In the genomic region with DNA sequence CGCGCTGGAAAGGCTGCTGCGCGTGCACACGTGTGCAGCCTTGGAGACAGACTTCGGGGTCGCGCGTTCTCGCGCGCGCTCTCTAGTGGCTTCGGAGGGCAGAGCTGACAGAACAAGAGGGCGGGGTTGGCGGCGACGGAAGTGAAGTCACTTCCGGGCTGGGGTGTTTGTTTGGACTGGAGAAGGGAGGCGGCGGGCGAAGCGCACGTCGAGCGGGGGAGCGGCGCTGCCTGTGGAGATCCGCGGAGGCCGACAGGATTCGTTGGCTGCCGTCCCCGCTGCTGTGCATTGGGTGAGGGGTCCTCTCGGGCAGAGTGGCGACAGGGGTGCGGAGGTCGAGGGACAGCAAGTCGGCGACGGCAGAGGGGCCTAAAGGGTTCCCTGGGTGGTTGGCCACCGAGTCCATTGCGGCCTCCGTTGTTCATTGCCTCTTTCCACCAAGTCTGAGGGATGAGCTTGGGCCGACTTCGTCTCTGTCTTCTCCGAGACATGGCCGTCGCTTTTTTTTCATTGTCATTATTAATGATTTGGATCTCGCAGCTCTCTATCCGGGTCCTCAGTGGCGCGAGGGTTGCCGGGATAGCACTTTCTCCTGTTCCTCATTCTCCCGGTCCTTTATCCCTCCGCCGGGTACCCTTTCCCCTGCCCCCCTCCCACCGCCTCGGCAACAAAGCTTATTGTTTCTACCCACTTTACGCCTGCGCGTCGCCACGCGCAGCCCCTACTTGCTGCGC, we compare ENCODE assay signal across 1 cellular context.
TF ChIP-seq lines count a peak whose summit lies in the region.

A gene with protein sequence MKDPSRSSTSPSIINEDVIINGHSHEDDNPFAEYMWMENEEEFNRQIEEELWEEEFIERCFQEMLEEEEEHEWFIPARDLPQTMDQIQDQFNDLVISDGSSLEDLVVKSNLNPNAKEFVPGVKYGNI (plus strand): TSS at position 166 of the 734 bp plus-strand sequence. CDS start 21,931 bp downstream, outside the sequence.

TF ChIP-seq in HepG2, 621 proteins besides CTCF, POLR2A, EP300 and RAD21 (continued from another document and continues in another):
- TF ChIP-seq, protein P1, sequence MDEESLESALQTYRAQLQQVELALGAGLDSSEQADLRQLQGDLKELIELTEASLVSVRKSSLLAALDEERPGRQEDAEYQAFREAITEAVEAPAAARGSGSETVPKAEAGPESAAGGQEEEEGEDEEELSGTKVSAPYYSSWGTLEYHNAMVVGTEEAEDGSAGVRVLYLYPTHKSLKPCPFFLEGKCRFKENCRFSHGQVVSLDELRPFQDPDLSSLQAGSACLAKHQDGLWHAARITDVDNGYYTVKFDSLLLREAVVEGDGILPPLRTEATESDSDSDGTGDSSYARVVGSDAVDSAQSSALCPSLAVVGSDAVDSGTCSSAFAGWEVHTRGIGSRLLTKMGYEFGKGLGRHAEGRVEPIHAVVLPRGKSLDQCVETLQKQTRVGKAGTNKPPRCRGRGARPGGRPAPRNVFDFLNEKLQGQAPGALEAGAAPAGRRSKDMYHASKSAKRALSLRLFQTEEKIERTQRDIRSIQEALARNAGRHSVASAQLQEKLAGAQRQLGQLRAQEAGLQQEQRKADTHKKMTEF (CRISPR knock-in tag; IDR thresholded peaks at IDR 0.05) = no peak; the same call in 1 of the 2 replicates
- TF ChIP-seq ZNF253 (CRISPR knock-in tag; IDR thresholded peaks at IDR 0.05; ENCODE audit: borderline replicate concordance) (no peak), ETV6 (CRISPR knock-in tag; conservative IDR thresholded peaks at IDR 0.05) (peak; percentile 78; the same call in 1 of the 2 replicates), ZNF549 (CRISPR knock-in tag; IDR thresholded peaks at IDR 0.05) (no peak), FOXK1 (CRISPR knock-in tag; IDR thresholded peaks at IDR 0.05; ENCODE audit: borderline replicate concordance, low read depth) (peak; percentile 71; the same call in 1 of the 2 replicates), NONO (IDR thresholded peaks at IDR 0.05) (no peak), NONO (CRISPR knock-in tag; conservative IDR thresholded peaks at IDR 0.05) (peak; percentile 90), HNRNPK (IDR thresholded peaks at IDR 0.05; ENCODE audit: low read depth, low read length, poor library complexity, severe bottlenecking) (peak; percentile 40), ZNF558 (CRISPR knock-in tag; IDR thresholded peaks at IDR 0.05; ENCODE audit: borderline replicate concordance) (peak; percentile 76; the same call in 1 of the 2 replicates), HOXD1 (CRISPR knock-in tag; IDR thresholded peaks at IDR 0.05) (0 out of 2 replicates have a peak, but pooled peaks have one; percentile 35), GABPB1 (CRISPR knock-in tag; IDR thresholded peaks at IDR 0.05) (peak; percentile 97), ZNF367 (CRISPR knock-in tag; IDR thresholded peaks at IDR 0.05; ENCODE audit: borderline replicate concordance) (no peak), ZNF782 (CRISPR knock-in tag; IDR thresholded peaks at IDR 0.05; ENCODE audit: borderline replicate concordance) (peak; percentile 63; the same call in 1 of the 2 replicates), ZNF724P (CRISPR knock-in tag; IDR thresholded peaks at IDR 0.05; ENCODE audit: borderline replicate concordance) (peak; percentile 68; the same call in 1 of the 2 replicates), PAWR (CRISPR knock-in tag; IDR thresholded peaks at IDR 0.05; ENCODE audit: borderline replicate concordance) (0 out of 2 replicates have a peak, but pooled peaks have one; percentile 42), KAT7 (CRISPR knock-in tag; IDR thresholded peaks at IDR 0.05; ENCODE audit: borderline replicate concordance) (peak; percentile 58; the same call in 1 of the 2 replicates), FLYWCH1 (CRISPR knock-in tag; IDR thresholded peaks at IDR 0.05) (no peak), PAX8 (CRISPR knock-in tag; IDR thresholded peaks at IDR 0.05; ENCODE audit: borderline replicate concordance) (no peak; the same call in 1 of the 2 replicates), POLR2AphosphoS2 (IDR thresholded peaks at IDR 0.05; ENCODE audit: low read depth, low read length) (peak; percentile 82), NFYC (CRISPR knock-in tag; IDR thresholded peaks at IDR 0.05) (no peak), GTF3A (CRISPR knock-in tag; conservative IDR thresholded peaks at IDR 0.05) (peak; percentile 74; the same call in 1 of the 2 replicates), ONECUT2 (CRISPR knock-in tag; IDR thresholded peaks at IDR 0.05) (no peak), ZFP82 (CRISPR knock-in tag; IDR thresholded peaks at IDR 0.05; ENCODE audit: borderline replicate concordance) (peak; percentile 36; the same call in 1 of the 2 replicates), SETDB1 (CRISPR knock-in tag; IDR thresholded peaks at IDR 0.05; ENCODE audit: borderline replicate concordance) (no peak), PHB2 (IDR thresholded peaks at IDR 0.05; ENCODE audit: partially characterized antibody) (no peak), HNRNPUL1 (IDR thresholded peaks at IDR 0.05; ENCODE audit: low read depth, low read length) (no peak), PAF1 (CRISPR knock-in tag; IDR thresholded peaks at IDR 0.05) (no peak), ZNF562 (CRISPR knock-in tag; IDR thresholded peaks at IDR 0.05; ENCODE audit: borderline replicate concordance) (no peak)
- TF ChIP-seq, protein P2, sequence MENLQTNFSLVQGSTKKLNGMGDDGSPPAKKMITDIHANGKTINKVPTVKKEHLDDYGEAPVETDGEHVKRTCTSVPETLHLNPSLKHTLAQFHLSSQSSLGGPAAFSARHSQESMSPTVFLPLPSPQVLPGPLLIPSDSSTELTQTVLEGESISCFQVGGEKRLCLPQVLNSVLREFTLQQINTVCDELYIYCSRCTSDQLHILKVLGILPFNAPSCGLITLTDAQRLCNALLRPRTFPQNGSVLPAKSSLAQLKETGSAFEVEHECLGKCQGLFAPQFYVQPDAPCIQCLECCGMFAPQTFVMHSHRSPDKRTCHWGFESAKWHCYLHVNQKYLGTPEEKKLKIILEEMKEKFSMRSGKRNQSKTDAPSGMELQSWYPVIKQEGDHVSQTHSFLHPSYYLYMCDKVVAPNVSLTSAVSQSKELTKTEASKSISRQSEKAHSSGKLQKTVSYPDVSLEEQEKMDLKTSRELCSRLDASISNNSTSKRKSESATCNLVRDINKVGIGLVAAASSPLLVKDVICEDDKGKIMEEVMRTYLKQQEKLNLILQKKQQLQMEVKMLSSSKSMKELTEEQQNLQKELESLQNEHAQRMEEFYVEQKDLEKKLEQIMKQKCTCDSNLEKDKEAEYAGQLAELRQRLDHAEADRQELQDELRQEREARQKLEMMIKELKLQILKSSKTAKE (CRISPR knock-in tag; IDR thresholded peaks at IDR 0.05; ENCODE audit: borderline replicate concordance) = no peak
- TF ChIP-seq, protein P3, sequence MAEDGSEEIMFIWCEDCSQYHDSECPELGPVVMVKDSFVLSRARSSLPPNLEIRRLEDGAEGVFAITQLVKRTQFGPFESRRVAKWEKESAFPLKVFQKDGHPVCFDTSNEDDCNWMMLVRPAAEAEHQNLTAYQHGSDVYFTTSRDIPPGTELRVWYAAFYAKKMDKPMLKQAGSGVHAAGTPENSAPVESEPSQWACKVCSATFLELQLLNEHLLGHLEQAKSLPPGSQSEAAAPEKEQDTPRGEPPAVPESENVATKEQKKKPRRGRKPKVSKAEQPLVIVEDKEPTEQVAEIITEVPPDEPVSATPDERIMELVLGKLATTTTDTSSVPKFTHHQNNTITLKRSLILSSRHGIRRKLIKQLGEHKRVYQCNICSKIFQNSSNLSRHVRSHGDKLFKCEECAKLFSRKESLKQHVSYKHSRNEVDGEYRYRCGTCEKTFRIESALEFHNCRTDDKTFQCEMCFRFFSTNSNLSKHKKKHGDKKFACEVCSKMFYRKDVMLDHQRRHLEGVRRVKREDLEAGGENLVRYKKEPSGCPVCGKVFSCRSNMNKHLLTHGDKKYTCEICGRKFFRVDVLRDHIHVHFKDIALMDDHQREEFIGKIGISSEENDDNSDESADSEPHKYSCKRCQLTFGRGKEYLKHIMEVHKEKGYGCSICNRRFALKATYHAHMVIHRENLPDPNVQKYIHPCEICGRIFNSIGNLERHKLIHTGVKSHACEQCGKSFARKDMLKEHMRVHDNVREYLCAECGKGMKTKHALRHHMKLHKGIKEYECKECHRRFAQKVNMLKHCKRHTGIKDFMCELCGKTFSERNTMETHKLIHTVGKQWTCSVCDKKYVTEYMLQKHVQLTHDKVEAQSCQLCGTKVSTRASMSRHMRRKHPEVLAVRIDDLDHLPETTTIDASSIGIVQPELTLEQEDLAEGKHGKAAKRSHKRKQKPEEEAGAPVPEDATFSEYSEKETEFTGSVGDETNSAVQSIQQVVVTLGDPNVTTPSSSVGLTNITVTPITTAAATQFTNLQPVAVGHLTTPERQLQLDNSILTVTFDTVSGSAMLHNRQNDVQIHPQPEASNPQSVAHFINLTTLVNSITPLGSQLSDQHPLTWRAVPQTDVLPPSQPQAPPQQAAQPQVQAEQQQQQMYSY (CRISPR knock-in tag; IDR thresholded peaks at IDR 0.05) = no peak
- TF ChIP-seq, protein P4, sequence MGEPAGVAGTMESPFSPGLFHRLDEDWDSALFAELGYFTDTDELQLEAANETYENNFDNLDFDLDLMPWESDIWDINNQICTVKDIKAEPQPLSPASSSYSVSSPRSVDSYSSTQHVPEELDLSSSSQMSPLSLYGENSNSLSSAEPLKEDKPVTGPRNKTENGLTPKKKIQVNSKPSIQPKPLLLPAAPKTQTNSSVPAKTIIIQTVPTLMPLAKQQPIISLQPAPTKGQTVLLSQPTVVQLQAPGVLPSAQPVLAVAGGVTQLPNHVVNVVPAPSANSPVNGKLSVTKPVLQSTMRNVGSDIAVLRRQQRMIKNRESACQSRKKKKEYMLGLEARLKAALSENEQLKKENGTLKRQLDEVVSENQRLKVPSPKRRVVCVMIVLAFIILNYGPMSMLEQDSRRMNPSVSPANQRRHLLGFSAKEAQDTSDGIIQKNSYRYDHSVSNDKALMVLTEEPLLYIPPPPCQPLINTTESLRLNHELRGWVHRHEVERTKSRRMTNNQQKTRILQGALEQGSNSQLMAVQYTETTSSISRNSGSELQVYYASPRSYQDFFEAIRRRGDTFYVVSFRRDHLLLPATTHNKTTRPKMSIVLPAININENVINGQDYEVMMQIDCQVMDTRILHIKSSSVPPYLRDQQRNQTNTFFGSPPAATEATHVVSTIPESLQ (CRISPR knock-in tag; conservative IDR thresholded peaks at IDR 0.05) = no peak
- TF ChIP-seq, protein P5, sequence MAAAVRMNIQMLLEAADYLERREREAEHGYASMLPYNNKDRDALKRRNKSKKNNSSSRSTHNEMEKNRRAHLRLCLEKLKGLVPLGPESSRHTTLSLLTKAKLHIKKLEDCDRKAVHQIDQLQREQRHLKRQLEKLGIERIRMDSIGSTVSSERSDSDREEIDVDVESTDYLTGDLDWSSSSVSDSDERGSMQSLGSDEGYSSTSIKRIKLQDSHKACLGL (CRISPR knock-in tag; IDR thresholded peaks at IDR 0.05) = peak; percentile 95
- TF ChIP-seq, protein P6, sequence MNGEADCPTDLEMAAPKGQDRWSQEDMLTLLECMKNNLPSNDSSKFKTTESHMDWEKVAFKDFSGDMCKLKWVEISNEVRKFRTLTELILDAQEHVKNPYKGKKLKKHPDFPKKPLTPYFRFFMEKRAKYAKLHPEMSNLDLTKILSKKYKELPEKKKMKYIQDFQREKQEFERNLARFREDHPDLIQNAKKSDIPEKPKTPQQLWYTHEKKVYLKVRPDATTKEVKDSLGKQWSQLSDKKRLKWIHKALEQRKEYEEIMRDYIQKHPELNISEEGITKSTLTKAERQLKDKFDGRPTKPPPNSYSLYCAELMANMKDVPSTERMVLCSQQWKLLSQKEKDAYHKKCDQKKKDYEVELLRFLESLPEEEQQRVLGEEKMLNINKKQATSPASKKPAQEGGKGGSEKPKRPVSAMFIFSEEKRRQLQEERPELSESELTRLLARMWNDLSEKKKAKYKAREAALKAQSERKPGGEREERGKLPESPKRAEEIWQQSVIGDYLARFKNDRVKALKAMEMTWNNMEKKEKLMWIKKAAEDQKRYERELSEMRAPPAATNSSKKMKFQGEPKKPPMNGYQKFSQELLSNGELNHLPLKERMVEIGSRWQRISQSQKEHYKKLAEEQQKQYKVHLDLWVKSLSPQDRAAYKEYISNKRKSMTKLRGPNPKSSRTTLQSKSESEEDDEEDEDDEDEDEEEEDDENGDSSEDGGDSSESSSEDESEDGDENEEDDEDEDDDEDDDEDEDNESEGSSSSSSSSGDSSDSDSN (CRISPR knock-in tag; IDR thresholded peaks at IDR 0.05) = peak; percentile 58
- TF ChIP-seq, protein P7, sequence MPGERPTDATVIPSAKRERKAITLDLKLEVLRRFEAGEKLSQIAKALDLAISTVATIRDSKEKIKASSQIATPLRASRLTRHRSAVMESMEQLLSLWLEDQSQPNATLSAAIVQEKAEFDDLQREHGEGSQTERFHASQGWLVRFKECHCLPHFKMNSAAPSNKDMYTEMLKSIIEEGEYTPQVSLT (CRISPR knock-in tag; IDR thresholded peaks at IDR 0.05; ENCODE audit: borderline replicate concordance, low read depth) = no peak; the same call in 1 of the 2 replicates
- TF ChIP-seq, protein P8, sequence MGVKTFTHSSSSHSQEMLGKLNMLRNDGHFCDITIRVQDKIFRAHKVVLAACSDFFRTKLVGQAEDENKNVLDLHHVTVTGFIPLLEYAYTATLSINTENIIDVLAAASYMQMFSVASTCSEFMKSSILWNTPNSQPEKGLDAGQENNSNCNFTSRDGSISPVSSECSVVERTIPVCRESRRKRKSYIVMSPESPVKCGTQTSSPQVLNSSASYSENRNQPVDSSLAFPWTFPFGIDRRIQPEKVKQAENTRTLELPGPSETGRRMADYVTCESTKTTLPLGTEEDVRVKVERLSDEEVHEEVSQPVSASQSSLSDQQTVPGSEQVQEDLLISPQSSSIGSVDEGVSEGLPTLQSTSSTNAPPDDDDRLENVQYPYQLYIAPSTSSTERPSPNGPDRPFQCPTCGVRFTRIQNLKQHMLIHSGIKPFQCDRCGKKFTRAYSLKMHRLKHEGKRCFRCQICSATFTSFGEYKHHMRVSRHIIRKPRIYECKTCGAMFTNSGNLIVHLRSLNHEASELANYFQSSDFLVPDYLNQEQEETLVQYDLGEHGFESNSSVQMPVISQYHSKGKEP (CRISPR knock-in tag; IDR thresholded peaks at IDR 0.05) = no peak; the same call in 1 of the 2 replicates
- TF ChIP-seq, protein P9, sequence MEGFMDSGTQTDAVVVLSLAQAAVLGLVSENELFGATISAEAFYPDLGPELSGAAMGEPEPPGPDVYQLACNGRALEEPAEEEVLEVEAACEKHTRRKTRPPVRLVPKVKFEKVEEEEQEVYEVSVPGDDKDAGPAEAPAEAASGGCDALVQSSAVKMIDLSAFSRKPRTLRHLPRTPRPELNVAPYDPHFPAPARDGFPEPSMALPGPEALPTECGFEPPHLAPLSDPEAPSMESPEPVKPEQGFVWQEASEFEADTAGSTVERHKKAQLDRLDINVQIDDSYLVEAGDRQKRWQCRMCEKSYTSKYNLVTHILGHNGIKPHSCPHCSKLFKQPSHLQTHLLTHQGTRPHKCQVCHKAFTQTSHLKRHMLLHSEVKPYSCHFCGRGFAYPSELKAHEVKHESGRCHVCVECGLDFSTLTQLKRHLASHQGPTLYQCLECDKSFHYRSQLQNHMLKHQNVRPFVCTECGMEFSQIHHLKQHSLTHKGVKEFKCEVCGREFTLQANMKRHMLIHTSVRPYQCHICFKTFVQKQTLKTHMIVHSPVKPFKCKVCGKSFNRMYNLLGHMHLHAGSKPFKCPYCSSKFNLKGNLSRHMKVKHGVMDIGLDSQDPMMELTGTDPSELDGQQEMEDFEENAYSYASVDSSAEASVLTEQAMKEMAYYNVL (CRISPR knock-in tag; IDR thresholded peaks at IDR 0.05; ENCODE audit: borderline replicate concordance) = peak; percentile 94; the same call in 1 of the 2 replicates
